ENCODE assay signal across 8 cellular contexts in the genomic region with DNA sequence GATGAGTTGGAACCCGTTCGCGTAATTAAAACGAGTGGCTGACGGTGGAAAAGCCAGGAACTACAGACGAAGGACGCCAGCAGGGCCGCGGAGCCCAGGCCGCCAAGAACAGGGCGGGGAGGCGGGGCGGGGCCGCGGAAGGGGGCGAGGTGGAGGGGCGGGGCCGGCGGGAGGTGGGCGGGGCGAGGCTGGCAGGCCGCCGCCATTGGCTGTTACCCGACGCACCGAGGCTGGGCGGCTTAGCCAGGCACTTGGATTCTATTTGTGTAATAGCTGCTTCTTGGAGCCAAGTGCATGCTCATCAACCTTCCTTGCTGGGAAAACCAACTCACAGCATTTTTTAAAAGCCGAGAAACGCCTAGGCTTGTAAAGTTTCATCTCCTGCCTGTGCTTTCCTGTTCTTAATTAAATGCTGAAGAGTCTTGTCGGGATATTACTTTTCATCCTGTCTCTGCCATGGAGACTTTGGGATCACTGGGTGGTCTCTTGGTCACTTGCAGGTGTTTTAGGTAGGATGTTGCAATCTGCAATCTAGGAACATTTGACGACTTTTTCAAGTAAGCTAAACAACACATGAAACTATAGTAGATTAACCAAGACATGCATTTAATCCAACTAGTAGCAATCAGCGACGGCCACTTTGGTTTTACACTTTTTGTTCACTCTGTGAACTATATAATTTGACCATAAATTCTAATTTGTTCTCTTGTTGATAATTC.
A peak's percentile ranks its signal among the peaks of the same experiment; 100 is the strongest.
DNase-seq lines count a peak whose midpoint lies in the region; ATAC-seq and TF ChIP-seq lines count a peak whose summit lies in the region.

No MANE protein-coding gene starts in this region.

- H3K36me3 Mint-ChIP-seq in nephron progenitor cell (ENCODE audit: low read depth): peaks cover 27% of the 10 kb centered on the region

- TF ChIP-seq CTCF in nephron progenitor cell (IDR thresholded peaks at IDR 0.05): no peak

- H3K4me3 ChIP-seq in H7 (ENCODE audit: insufficient read depth, low read depth, low read length): peak overlapping the region; percentile 77

- H3K27ac Mint-ChIP-seq in nephron progenitor cell: peak overlapping the region; percentile 100
- H3K27ac Mint-ChIP-seq in stimulated activated naive CD8-positive, alpha-beta T cell treated with anti-CD3 and anti-CD28 coated beads, Interleukin-15, amount 100 ng/mL, for 72 hours: peak overlapping the region; percentile 99 to 100

- H3K27me3 ChIP-seq in H7 (ENCODE audit: control insufficient read depth, insufficient read depth, low read length): no peaks in the 10 kb centered on the region

- peaks cover 40% of the 10 kb centered on the region for H3K4me1 Mint-ChIP-seq in nephron progenitor cell
- H3K4me1 Mint-ChIP-seq in stimulated activated naive CD8-positive, alpha-beta T cell treated with anti-CD3 and anti-CD28 coated beads, Interleukin-15, amount 100 ng/mL, for 72 hours: peaks cover 48% of the 10 kb centered on the region

- DNase-seq in EH (ENCODE audit: low read depth) (peak; percentile 95), H7 (peak; percentile 97), M059J (ENCODE audit: low read depth) (peak; percentile 86), SIG-M5 (lab: John Stamatoyannopoulos, UW) (peak; percentile 23), activated gamma-delta T cell treated with Interleukin-2 at 50 U/mL for 16 hours (peak; percentile 79), fibroblast of the conjunctiva (ENCODE audit: low read depth) (peak; percentile 85), nephron progenitor cell (peak; percentile 85)
- DNase-seq in stimulated activated naive CD8-positive, alpha-beta T cell treated with anti-CD3 and anti-CD28 coated beads, Interleukin-15, amount 100 ng/mL, for 72 hours: peak; percentile 80 to 81

- peaks cover 26% of the 10 kb centered on the region for H3K9me3 Mint-ChIP-seq in nephron progenitor cell
- no peaks in the 10 kb centered on the region for H3K9me3 Mint-ChIP-seq in stimulated activated naive CD8-positive, alpha-beta T cell treated with anti-CD3 and anti-CD28 coated beads, Interleukin-15, amount 100 ng/mL, for 72 hours

- peak; percentile 73 for ATAC-seq in stimulated activated naive CD8-positive, alpha-beta T cell treated with anti-CD3 and anti-CD28 coated beads, Interleukin-15, amount 100 ng/mL, for 72 hours

- no peaks in the 10 kb centered on the region for H3K36me3 ChIP-seq in H7 (replicated peaks; ENCODE audit: control insufficient read depth, insufficient read depth, low read length)

- no peaks in the 10 kb centered on the region for H3K27me3 Mint-ChIP-seq in nephron progenitor cell (ENCODE audit: low read depth, poor library complexity)
- H3K27me3 Mint-ChIP-seq in stimulated activated naive CD8-positive, alpha-beta T cell treated with anti-CD3 and anti-CD28 coated beads, Interleukin-15, amount 100 ng/mL, for 72 hours: no peaks in the 10 kb centered on the region

- H3K4me3 Mint-ChIP-seq in nephron progenitor cell: peak overlapping the region; percentile 95
- H3K4me3 Mint-ChIP-seq in stimulated activated naive CD8-positive, alpha-beta T cell treated with anti-CD3 and anti-CD28 coated beads, Interleukin-15, amount 100 ng/mL, for 72 hours: peak overlapping the region; percentile 96

Comparison
In these comparisons a context has a peak if more than half of its experiments do, and no peak if none do; other contexts are left out.
1. Peak in every context shown above with its lines: DNase-seq, ATAC-seq and H3K4me3 ChIP-seq.
2. DNase-seq: peak in every context shown above with its lines; median percentile 97 in H7; 95 in EH; 86 in M059J; 85 in fibroblast of the conjunctiva; 85 in nephron progenitor cell; 80 in stimulated activated naive CD8-positive, alpha-beta T cell treated with anti-CD3 and anti-CD28 coated beads, Interleukin-15, amount 100 ng/mL, for 72 hours; 79 in activated gamma-delta T cell treated with Interleukin-2 at 50 U/mL for 16 hours; 23 in SIG-M5.